ENCODE assay signal across 25 cellular contexts in the genomic region with DNA sequence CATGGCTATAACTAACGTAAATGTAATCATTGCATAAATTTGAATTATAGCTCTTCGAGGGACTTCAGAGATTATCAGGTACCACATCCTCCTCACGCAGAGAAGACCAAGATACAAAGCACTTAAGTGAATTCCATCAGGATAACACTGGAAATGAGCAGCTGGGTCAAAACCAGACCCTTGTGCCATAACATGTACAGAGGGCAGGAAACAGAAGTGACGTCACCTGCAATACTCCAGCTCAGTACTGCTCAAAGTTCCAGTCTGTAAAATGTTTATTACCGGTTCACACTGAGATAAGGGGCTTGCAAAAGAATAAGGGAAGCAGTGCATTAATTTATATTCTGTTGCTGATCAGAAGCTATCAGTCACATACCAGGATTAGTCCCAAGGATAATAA. TPM values are rescaled to one million over a fixed set of nuclear protein-coding genes. Genes with fewer than 3 reads are reported as not detected.
DNase-seq lines count a peak whose midpoint lies in the region; ATAC-seq, FAIRE-seq and TF ChIP-seq lines count a peak whose summit lies in the region.
"Had no signal": no experiment of that assay in that cellular context is flagged by ENCODE, and none has a peak within 500 bp of the region (broad histone marks: within the 10 kb centered on the region; RNA-seq: fewer than 3 reads in every experiment).

No MANE protein-coding gene starts in this region.

- no TSS peak for BruUV-seq in endothelial cell of umbilical vein (replicated peaks; lab: Mats Ljungman, UMichigan)

- no peak for TF ChIP-seq POLR2A in endothelial cell of umbilical vein (IDR thresholded peaks at IDR 0.05; ENCODE audit: low read depth, low read length)

- peak; percentile 91 for ATAC-seq in mucosa of descending colon
- no peak for ATAC-seq in HG03439 (IDR thresholded peaks at IDR 0.05; ENCODE audit: unreplicated experiment)
- no peak for ATAC-seq in right cardiac atrium
- ATAC-seq: GM23338, Right ventricle myocardium inferior had no signal

- CTCF ChIA-PET in endothelial cell of umbilical vein (lab: Charles Lee), result interaction anchor here (1.0 to 1.5 kb wide), 5 partner anchors 12 to 52 kb away, joined by 3 to 4 read pairs (median 3); no protein-coding TSS in a partner anchor

- H3K27ac ChIP-seq in ACC112 (ENCODE audit: low read depth, low read length) (peak overlapping the region; percentile 80), endothelial cell of umbilical vein (ENCODE audit: insufficient read depth, low read depth, low read length) (no peak overlapping the region), right cardiac atrium (ENCODE audit: low read length) (no peak overlapping the region)
- H3K27ac ChIP-seq: C4-2B had no signal

- POLR2A ChIA-PET in endothelial cell of umbilical vein (lab: Charles Lee), result no interaction called here

- H3K4me3 ChIP-seq in ACC112 (ENCODE audit: low read depth, low read length) (peak overlapping the region; percentile 69; the same call in 1 of the 2 replicates), endothelial cell of umbilical vein (replicated peaks in 1 of 3; ENCODE audit: insufficient read depth in 1 of 3, low read depth in 1 of 3, low read length in 3 of 3) (no peak overlapping the region), mucosa of descending colon (no peak overlapping the region), right cardiac atrium (ENCODE audit: low read length) (no peak overlapping the region)
- H3K4me3 ChIP-seq: GM23338, HAP-1 had no signal

- no peaks in the 10 kb centered on the region for H4K20me1 ChIP-seq in endothelial cell of umbilical vein (replicated peaks; ENCODE audit: control insufficient read depth, extremely low read depth, insufficient read depth, low read length)

- H3K9me3 ChIP-seq in endothelial cell of umbilical vein (replicated peaks; ENCODE audit: control insufficient read depth, insufficient read depth, low read length) (no peaks in the 10 kb centered on the region), mucosa of descending colon (no peaks in the 10 kb centered on the region), right cardiac atrium (ENCODE audit: control insufficient read depth, low read length) (no peaks in the 10 kb centered on the region)
- H3K9me3 ChIP-seq: HAP-1 had no signal

- H3K79me2 ChIP-seq in ACC112 (ENCODE audit: control insufficient read depth, insufficient read depth, low read length, unreplicated experiment), result peaks cover 48% of the 10 kb centered on the region
- no peaks in the 10 kb centered on the region for H3K79me2 ChIP-seq in endothelial cell of umbilical vein (ENCODE audit: control insufficient read depth, insufficient read depth, low read length)

- H2AFZ ChIP-seq in ACC112 (ENCODE audit: low read length, unreplicated experiment) (no peak overlapping the region), endothelial cell of umbilical vein (ENCODE audit: low read depth, low read length) (peak overlapping the region; percentile 3)
- H2AFZ ChIP-seq: GM23338 had no signal

- H3K9me1 ChIP-seq in endothelial cell of umbilical vein (replicated peaks; ENCODE audit: control insufficient read depth, extremely low read depth, insufficient read depth, low read length), result no peaks in the 10 kb centered on the region

- DNase-seq in RPMI7951 (ENCODE audit: low read depth) (peak; percentile 41), endothelial cell of umbilical vein (ENCODE audit: low read depth, low spot score) (peak; percentile 37), mucosa of descending colon (peak in 1 of 3 donors; percentile 42), right cardiac atrium (no peak)
- no peak for DNase-seq in stimulated activated CD4-positive, alpha-beta T cell treated with anti-CD3 and anti-CD28 coated beads, Interleukin-4, amount 100 ng/mL, for 4 hours
- no peak for DNase-seq in stimulated activated CD4-positive, alpha-beta T cell treated with anti-CD3 and anti-CD28 coated beads, Interleukin-2, amount 100 ng/mL, for 48 hours
- DNase-seq: 8988T; AML-193; Calu3; CD8-positive, alpha-beta memory T cell; DMS153; NCI-H1694 treated with DMSO at 0.1 percent for 48 hours; NCI-H2081 treated with DMSO at 0.1 percent for 48 hours; NCI-H2171 treated with DMSO at 0.1 percent for 48 hours; NCI-H524 treated with DMSO at 0.1 percent for 48 hours; OCI-M1 had no signal

- peaks cover 64% of the 10 kb centered on the region for H3K4me1 ChIP-seq in ACC112 (ENCODE audit: control insufficient read depth, insufficient read depth, low read length, unreplicated experiment)
- peaks cover 13% of the 10 kb centered on the region for H3K4me1 ChIP-seq in endothelial cell of umbilical vein (ENCODE audit: control insufficient read depth, extremely low read depth, insufficient read depth, low read length)
- no peaks in the 10 kb centered on the region for H3K4me1 ChIP-seq in mucosa of descending colon (ENCODE audit: low read depth)
- H3K4me1 ChIP-seq in right cardiac atrium (ENCODE audit: control insufficient read depth, insufficient read depth, low read length), result no peaks in the 10 kb centered on the region

- H3K36me3 ChIP-seq in ACC112 (ENCODE audit: insufficient read depth, low read length), result peaks cover 9% of the 10 kb centered on the region; the same call in 1 of the 2 replicates
- H3K36me3 ChIP-seq in endothelial cell of umbilical vein (ENCODE audit: control insufficient read depth in 2 of 2, extremely low read depth in 1 of 2, insufficient read depth in 2 of 2, low read length in 2 of 2), result no peaks in the 10 kb centered on the region
- no peaks in the 10 kb centered on the region for H3K36me3 ChIP-seq in mucosa of descending colon (ENCODE audit: low read depth)
- H3K36me3 ChIP-seq: HAP-1 had no signal

- peak; percentile 59 for FAIRE-seq in endothelial cell of umbilical vein (lab: Jason Lieb, UNC)
- FAIRE-seq: G401.6, HTR-8/SVneo, RCC 7860 had no signal

- WGBS in right cardiac atrium, result 47% methylated on average over 5 of the region's 5 CpGs

- TF ChIP-seq CTCF in endothelial cell of umbilical vein (IDR thresholded peaks at IDR 0.05; ENCODE audit: extremely low read depth in 1 of 2, insufficient read depth in 1 of 2, low read depth in 1 of 2, low read length in 2 of 2) (no peak), mucosa of descending colon (IDR thresholded peaks at IDR 0.05) (no peak)

- peak overlapping the region; percentile 22 for H3K4me2 ChIP-seq in endothelial cell of umbilical vein (ENCODE audit: insufficient read depth, low read length)
- H3K4me2 ChIP-seq: GM23338 had no signal

- dilution Hi-C loops in endothelial cell of umbilical vein (cut with MboI; ENCODE audit: extremely low pct_ligation_motif_present, low sequenced_read_pairs), result no loop called here

- H3K9ac ChIP-seq in endothelial cell of umbilical vein (replicated peaks; ENCODE audit: extremely low read depth, insufficient read depth, low read length), result no peak overlapping the region

- H3K27me3 ChIP-seq in ACC112 (ENCODE audit: insufficient read depth, low read length), result no peaks in the 10 kb centered on the region
- no peaks in the 10 kb centered on the region for H3K27me3 ChIP-seq in endothelial cell of umbilical vein (ENCODE audit: control insufficient read depth in 2 of 2, insufficient read depth in 2 of 2, low read length in 2 of 2)
- H3K27me3 ChIP-seq in right cardiac atrium (ENCODE audit: control insufficient read depth, insufficient read depth), result no peaks in the 10 kb centered on the region

- intact Hi-C loops in endothelial cell of umbilical vein (cut with micrococcal nuclease) (no loop called here), mucosa of descending colon (cut with DNase I, micrococcal nuclease) (no loop called here), right cardiac atrium (cut with DNase I) (no loop called here)

TF ChIP-seq in endothelial cell of umbilical vein, 7 proteins besides CTCF, POLR2A, EP300 and RAD21:
- peak; percentile 23 for TF ChIP-seq GATA2 (IDR thresholded peaks at IDR 0.05; ENCODE audit: insufficient read depth, insufficient read length, low read depth, low read length)
- TF ChIP-seq, protein P1, sequence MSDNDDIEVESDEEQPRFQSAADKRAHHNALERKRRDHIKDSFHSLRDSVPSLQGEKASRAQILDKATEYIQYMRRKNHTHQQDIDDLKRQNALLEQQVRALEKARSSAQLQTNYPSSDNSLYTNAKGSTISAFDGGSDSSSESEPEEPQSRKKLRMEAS (IDR thresholded peaks at IDR 0.05; ENCODE audit: insufficient read depth, insufficient read length), result no peak
- peak; percentile 29 for TF ChIP-seq JUN (IDR thresholded peaks at IDR 0.05; ENCODE audit: borderline replicate concordance, insufficient read depth, insufficient read length, low read depth)
- TF ChIP-seq EZH2 (IDR thresholded peaks at IDR 0.05; ENCODE audit: borderline replicate concordance, low read depth, low read length, severe bottlenecking), result no peak
- no peak for TF ChIP-seq FOS (IDR thresholded peaks at IDR 0.05; ENCODE audit: borderline replicate concordance, insufficient read depth, low read length)
- no peak for TF ChIP-seq MYC (IDR thresholded peaks at IDR 0.05; ENCODE audit: low read depth, low read length)
- TF ChIP-seq POLR2AphosphoS5 (IDR thresholded peaks at IDR 0.05; ENCODE audit: insufficient read depth, low read depth, low read length), result no peak
TF ChIP-seq in endothelial cell of umbilical vein: peak in this region for 2.

RNA-seq across cellular contexts. Expression of a gene that starts 45.8 kb away (rescaled TPM):
- total RNA-seq in RPMI7951 (2014; rRNA removed; shearing (Covaris generic)), result 3.2 and 4.4 TPM in 2 replicates
- total RNA-seq in endothelial cell of umbilical vein (1.1 and 2.3 TPM in 2 replicates), mucosa of descending colon (under 1 TPM; 0.28 to 0.43 (median 0.43) TPM), right cardiac atrium (under 1 TPM; 0.23 to 0.47 (median 0.28) TPM)
- polyA plus RNA-seq in endothelial cell of umbilical vein (0.18 and 0.40 TPM in 2 replicates), right cardiac atrium (0.07 TPM)
- polyA plus RNA-seq in endothelial cell of umbilical vein (2011; cell fraction: cytosol; rRNA removed), result 0.27 and 0.49 TPM in 2 replicates
- polyA plus RNA-seq in endothelial cell of umbilical vein (2011; cell fraction: nucleus; rRNA removed), result 0.71 and 1.2 TPM in 2 replicates
- 0.63 and 1.6 TPM in 2 replicates for polyA plus RNA-seq in endothelial cell of umbilical vein (2012)
- polyA minus RNA-seq in endothelial cell of umbilical vein, result 0.41 and 0.70 TPM in 2 replicates
- polyA minus RNA-seq in endothelial cell of umbilical vein (2011; cell fraction: cytosol; rRNA and poly(A)+ RNA removed), result not detected
- polyA minus RNA-seq in endothelial cell of umbilical vein (2011; cell fraction: nucleus; rRNA and poly(A)+ RNA removed), result 1.6 and 2.1 TPM in 2 replicates

Comparison
In these comparisons a context has a peak if more than half of its experiments do, and no peak if none do; other contexts are left out.
1. DNase-seq: peak in RPMI7951 (single experiment) and endothelial cell of umbilical vein (single experiment); none in right cardiac atrium (0 of 3), stimulated activated CD4-positive, alpha-beta T cell treated with anti-CD3 and anti-CD28 coated beads, Interleukin-4, amount 100 ng/mL, for 4 hours (0 of 2) and stimulated activated CD4-positive, alpha-beta T cell treated with anti-CD3 and anti-CD28 coated beads, Interleukin-2, amount 100 ng/mL, for 48 hours (0 of 2).